14 cellular contexts compared by ENCODE assay signal in the genomic region with DNA sequence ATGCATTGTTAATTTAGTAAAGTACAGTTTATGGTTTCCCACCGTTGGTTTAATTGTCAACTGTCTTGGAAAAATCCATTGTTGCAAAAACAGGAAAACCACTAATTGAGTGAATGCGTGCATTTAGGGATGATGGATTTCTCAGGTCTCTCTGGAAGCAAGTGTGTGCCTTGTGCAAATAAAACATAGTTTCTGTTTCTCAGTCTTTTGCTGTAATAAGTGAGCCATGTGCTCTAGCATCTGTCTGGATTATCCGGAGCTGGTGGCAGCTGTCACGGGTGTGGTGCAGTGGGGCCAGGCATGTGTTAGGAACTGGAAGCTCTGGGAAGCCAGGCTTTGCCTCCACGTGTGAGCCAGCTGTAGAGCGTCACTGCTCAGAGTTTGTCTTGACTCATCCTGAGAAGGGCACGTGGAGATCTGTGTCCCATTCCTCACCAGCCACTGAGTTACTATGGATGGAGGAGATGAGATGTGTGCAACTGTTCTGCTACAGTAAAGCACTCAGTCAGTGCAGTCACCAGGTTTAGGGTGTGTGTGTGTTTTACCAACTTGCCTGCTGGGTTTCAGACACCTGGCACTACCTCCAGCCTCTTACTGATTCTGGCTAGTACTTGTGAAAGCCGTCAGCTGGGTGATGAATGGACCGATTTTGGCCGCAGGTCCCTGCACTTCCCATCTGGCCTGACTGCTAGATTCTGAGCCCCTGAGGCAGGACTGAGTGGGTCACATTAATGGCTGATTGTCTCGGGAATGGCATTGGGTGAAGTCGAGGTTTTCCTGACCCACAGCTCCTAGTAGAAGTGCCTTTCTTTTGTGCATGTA. TPM values are rescaled to one million over a fixed set of nuclear protein-coding genes. Genes with fewer than 3 reads are reported as not detected.
DNase-seq lines count a peak whose midpoint lies in the region; ATAC-seq and TF ChIP-seq lines count a peak whose summit lies in the region.
"Had no signal": no experiment of that assay in that cellular context is flagged by ENCODE, and none has a peak within 500 bp of the region (broad histone marks: within the 10 kb centered on the region; RNA-seq: fewer than 3 reads in every experiment).

No MANE protein-coding gene starts in this region.

- H3K27ac Mint-ChIP-seq in CD8-positive, alpha-beta T cell, result peak overlapping the region; percentile 66

- CTCF ChIA-PET in CD8-positive, alpha-beta T cell (lab: Charles Lee), result no interaction called here

- POLR2A ChIA-PET in CD8-positive, alpha-beta T cell (lab: Charles Lee), result no interaction called here

- H3K36me3 Mint-ChIP-seq in CD8-positive, alpha-beta T cell, result peaks cover 8% of the 10 kb centered on the region

- no peaks in the 10 kb centered on the region for H3K27me3 Mint-ChIP-seq in CD8-positive, alpha-beta T cell (ENCODE audit: low read depth)

- intact Hi-C loops in CD8-positive, alpha-beta T cell (cut with DNase I, micrococcal nuclease), result no loop called here

- no peak for TF ChIP-seq CTCF in CD8-positive, alpha-beta T cell (IDR thresholded peaks at IDR 0.05)
- TF ChIP-seq CTCF in RWPE2 (IDR thresholded peaks at IDR 0.05; ENCODE audit: poor library complexity, severe bottlenecking) (no peak), fibroblast of pulmonary artery (IDR thresholded peaks at IDR 0.05; ENCODE audit: low read length, missing control alignments) (no peak)

- peaks cover 78% of the 10 kb centered on the region for H3K4me1 Mint-ChIP-seq in CD8-positive, alpha-beta T cell (ENCODE audit: low read depth)

- no peak overlapping the region for H3K4me3 Mint-ChIP-seq in CD8-positive, alpha-beta T cell

- H3K9me3 ChIP-seq in CD8-positive, alpha-beta T cell (ENCODE audit: low read length), result no peaks in the 10 kb centered on the region
- H3K9me3 ChIP-seq in RWPE2 (ENCODE audit: severe bottlenecking), result no peaks in the 10 kb centered on the region
- H3K9me3 ChIP-seq: esophagus muscularis mucosa had no signal

- no peak for ATAC-seq in CD8-positive, alpha-beta T cell
- peak; percentile 14; the same call in 2 of the 3 replicates for ATAC-seq in RWPE2 (ENCODE audit: low read depth)
- ATAC-seq: activated CD4-positive, CD25-positive, alpha-beta regulatory T cell treated with anti-CD3 and anti-CD28 coated beads, Interleukin-2, amount 50 U/mL, for 24 hours; HCT116; sciatic nerve had no signal

- no peak overlapping the region for H3K4me3 ChIP-seq in CD8-positive, alpha-beta T cell (ENCODE audit: low read depth, low read length)
- no peak overlapping the region for H3K4me3 ChIP-seq in RWPE2 (ENCODE audit: severe bottlenecking)
- H3K4me3 ChIP-seq in fibroblast of pulmonary artery (replicated peaks; ENCODE audit: low read depth, low read length), result no peak overlapping the region
- H3K4me3 ChIP-seq: esophagus muscularis mucosa had no signal

- DNase-seq in CD8-positive, alpha-beta T cell, result peak in 1 of 7 experiments; percentile 3
- DNase-seq in G401 (ENCODE audit: low spot score) (peak; percentile 92), RWPE2 (ENCODE audit: low spot score) (no peak), fibroblast of pulmonary artery (ENCODE audit: low read depth) (peak; percentile 21), NCI-H526 treated with DMSO at 0.1 percent for 48 hours (lab: John Stamatoyannopoulos, UW) (no peak), iPS-NIHi11 (ENCODE audit: low spot score) (no peak), activated gamma-delta T cell (lab: John Stamatoyannopoulos, UW) (no peak)
- DNase-seq: Calu3, NCI-H226 had no signal

- no peaks in the 10 kb centered on the region for H3K9me3 Mint-ChIP-seq in CD8-positive, alpha-beta T cell

- no peak overlapping the region for H3K27ac ChIP-seq in CD8-positive, alpha-beta T cell (ENCODE audit: low read depth, low read length)
- H3K27ac ChIP-seq in RWPE2 (ENCODE audit: poor library complexity, severe bottlenecking), result no peak overlapping the region
- H3K27ac ChIP-seq: esophagus muscularis mucosa had no signal

- no peaks in the 10 kb centered on the region for H3K36me3 ChIP-seq in CD8-positive, alpha-beta T cell (ENCODE audit: insufficient read depth, low read length)
- H3K36me3 ChIP-seq in RWPE2 (ENCODE audit: low read depth), result no peaks in the 10 kb centered on the region
- H3K36me3 ChIP-seq: esophagus muscularis mucosa had no signal

- H3K4me1 ChIP-seq in CD8-positive, alpha-beta T cell (ENCODE audit: insufficient read depth, low read length), result peaks cover 77% of the 10 kb centered on the region
- H3K4me1 ChIP-seq in RWPE2 (ENCODE audit: insufficient read depth, poor library complexity, severe bottlenecking), result peaks cover 12% of the 10 kb centered on the region

- in situ Hi-C loops in G401 (cut with HindIII; ENCODE audit: low sequenced_read_pairs), result no loop called here

- H3K27me3 ChIP-seq in CD8-positive, alpha-beta T cell (ENCODE audit: insufficient read depth, low read length), result no peaks in the 10 kb centered on the region
- H3K27me3 ChIP-seq in RWPE2 (ENCODE audit: insufficient read depth, poor library complexity, severe bottlenecking), result no peaks in the 10 kb centered on the region
- H3K27me3 ChIP-seq: esophagus muscularis mucosa had no signal

RNA-seq across cellular contexts. Expression of a gene that starts 7.2 kb away (rescaled TPM):
- total RNA-seq in CD8-positive, alpha-beta T cell, result 100 to 1,000 TPM; 106 to 108 TPM
- total RNA-seq in G401 (2014; rRNA removed; shearing (Covaris generic)), result 20.8 and 27.6 TPM in 2 replicates
- total RNA-seq: Calu3 had no signal

RNA-seq across cellular contexts. Expression of a gene that starts 44.6 kb away (rescaled TPM):
- not detected for total RNA-seq in CD8-positive, alpha-beta T cell
- not detected in 2 replicates for total RNA-seq in G401 (2014; rRNA removed; shearing (Covaris generic))
- total RNA-seq: Calu3, cerebellum, esophagus muscularis mucosa, sciatic nerve had no signal

Comparison
In these comparisons a context has a peak if more than half of its experiments do, and no peak if none do; other contexts are left out.
1. DNase-seq: peak in G401 (single experiment) and fibroblast of pulmonary artery (single experiment); none in RWPE2 (single experiment), NCI-H526 treated with DMSO at 0.1 percent for 48 hours (single experiment), iPS-NIHi11 (single experiment) and activated gamma-delta T cell (single experiment).